In the genomic region with DNA sequence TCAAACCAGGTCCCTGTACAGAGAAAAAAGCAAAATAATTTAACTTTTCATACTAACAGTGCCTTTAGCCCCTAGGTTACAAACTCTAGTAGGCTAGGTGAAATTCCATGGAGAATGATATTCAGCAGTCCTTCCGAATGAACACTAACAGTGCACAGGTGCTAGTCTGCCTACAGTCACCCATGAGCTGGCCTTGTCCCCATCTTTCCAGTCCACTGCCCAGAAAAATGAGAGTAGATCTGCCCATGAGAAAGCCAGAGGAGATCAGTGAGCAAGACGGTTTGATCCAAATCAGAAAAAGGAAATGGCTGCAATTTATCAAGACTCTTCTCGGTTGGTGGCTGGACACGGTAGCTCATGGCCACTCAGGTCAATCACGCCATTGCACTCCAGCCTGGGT, we compare ENCODE assay signal across 5 cellular contexts.
"Had no signal": no experiment of that assay in that cellular context is flagged by ENCODE, and none has a peak within 500 bp of the region (broad histone marks: within the 10 kb centered on the region; RNA-seq: fewer than 3 reads in every experiment).

No MANE protein-coding gene starts in this region.

- H3K4me3 ChIP-seq: GM23338 had no signal

- H3K4me2 ChIP-seq: GM23338, KMS-11 had no signal

- H3K9ac ChIP-seq: KMS-11 had no signal

- H2AFZ ChIP-seq: GM23338 had no signal

- DNase-seq: H9, HCEC 1CT, KBM-7 had no signal

- H3K27ac ChIP-seq: KMS-11 had no signal
